18 cellular contexts compared by ENCODE assay signal in genomic region chr5:34618666-34619065, GRCh38. TPM values are rescaled to one million over a fixed set of nuclear protein-coding genes. Genes with fewer than 3 reads are reported as not detected.
DNase-seq lines count a peak whose midpoint lies in the region; FAIRE-seq and TF ChIP-seq lines count a peak whose summit lies in the region.
"Had no signal": no experiment of that assay in that cellular context is flagged by ENCODE, and none has a peak within 500 bp of the region (broad histone marks: within the 10 kb centered on the region; RNA-seq: fewer than 3 reads in every experiment).

No MANE protein-coding gene starts in this region.

- TF ChIP-seq CTCF in OCI-LY3 (IDR thresholded peaks at IDR 0.05; ENCODE audit: low read depth, low read length) (no peak), D721Med (IDR thresholded peaks at IDR 0.05; ENCODE audit: insufficient read depth, missing control alignments) (no peak)

- no peak overlapping the region for H3K27ac ChIP-seq in OCI-LY3 (ENCODE audit: low read length)

- no peaks in the 10 kb centered on the region for H3K9me3 Mint-ChIP-seq in activated naive CD4-positive, alpha-beta T cell treated with anti-CD3 and anti-CD28 coated beads for 36 hours

- H3K27ac Mint-ChIP-seq in activated naive CD4-positive, alpha-beta T cell treated with anti-CD3 and anti-CD28 coated beads for 36 hours, result peak overlapping the region; percentile 30
- H3K27ac Mint-ChIP-seq: B cell, CD14-positive monocyte had no signal

- no peaks in the 10 kb centered on the region for H3K27me3 ChIP-seq in OCI-LY3 (ENCODE audit: low read depth, low read length)
- H3K27me3 ChIP-seq: MG63 had no signal

- H3K4me3 Mint-ChIP-seq in activated naive CD4-positive, alpha-beta T cell treated with anti-CD3 and anti-CD28 coated beads for 36 hours, result no peak overlapping the region
- H3K4me3 Mint-ChIP-seq: B cell had no signal

- H3K4me2 ChIP-seq in OCI-LY3 (ENCODE audit: low read length), result peak overlapping the region; percentile 26; the same call in 1 of the 2 replicates

- no peak for DNase-seq in activated naive CD4-positive, alpha-beta T cell treated with anti-CD3 and anti-CD28 coated beads for 36 hours
- no peak for DNase-seq in activated naive CD4-positive, alpha-beta T cell (lab: John Stamatoyannopoulos, UW)
- DNase-seq in dermis microvascular lymphatic vessel endothelial cell (ENCODE audit: low read depth in 2 of 2) (peak; percentile 66 to 81), SIG-M5 treated with dmso at 0.1 percent for 504 hours (lab: John Stamatoyannopoulos, UW; ENCODE audit: unreplicated experiment) (no peak), D721Med (ENCODE audit: insufficient read length, low spot score) (no peak)
- no peak for DNase-seq in activated CD4-positive, alpha-beta T cell treated with anti-CD3 and anti-CD28 coated beads, Interleukin-2, amount 50 U/mL, for 4 hours
- DNase-seq: MG63, NCI-H1417, NCI-H1694 treated with DMSO at 0.1 percent for 48 hours, NCI-H446 treated with DMSO at 0.1 percent for 48 hours, NCI-H526 treated with DMSO at 0.1 percent for 48 hours, SW 1271 had no signal

- no peaks in the 10 kb centered on the region for H3K79me2 ChIP-seq in OCI-LY3 (ENCODE audit: low read length)

- no peaks in the 10 kb centered on the region for H3K9me3 ChIP-seq in OCI-LY3 (ENCODE audit: insufficient read depth, low read length)
- H3K9me3 ChIP-seq: MG63 had no signal

- no peaks in the 10 kb centered on the region for H4K20me1 ChIP-seq in OCI-LY3 (ENCODE audit: insufficient read depth, low read length)

- FAIRE-seq in D721Med (lab: Jason Lieb, UNC), result no peak
- FAIRE-seq: A204.1, GM19239, H54 had no signal

- CTCF ChIA-PET in activated naive CD4-positive, alpha-beta T cell treated with anti-CD3 and anti-CD28 coated beads for 36 hours (lab: Charles Lee), result interaction anchor here (0.5 kb wide), 1 partner anchor 17 kb away, joined by 8 read pairs; no protein-coding TSS in a partner anchor

- H3K27me3 Mint-ChIP-seq in activated naive CD4-positive, alpha-beta T cell treated with anti-CD3 and anti-CD28 coated beads for 36 hours (ENCODE audit: low read depth), result peaks cover 14% of the 10 kb centered on the region

- H3K9ac ChIP-seq in OCI-LY3 (ENCODE audit: low read length), result no peak overlapping the region

- H3K4me1 ChIP-seq in OCI-LY3 (ENCODE audit: low read length), result peaks cover 18% of the 10 kb centered on the region

- H3K4me1 Mint-ChIP-seq in activated naive CD4-positive, alpha-beta T cell treated with anti-CD3 and anti-CD28 coated beads for 36 hours (ENCODE audit: low read depth), result peaks cover 41% of the 10 kb centered on the region
- H3K4me1 Mint-ChIP-seq: B cell, CD14-positive monocyte had no signal

- no peaks in the 10 kb centered on the region for H3K36me3 Mint-ChIP-seq in activated naive CD4-positive, alpha-beta T cell treated with anti-CD3 and anti-CD28 coated beads for 36 hours (ENCODE audit: low read depth)
- H3K36me3 Mint-ChIP-seq: CD14-positive monocyte had no signal

- intact Hi-C loops in activated naive CD4-positive, alpha-beta T cell treated with anti-CD3 and anti-CD28 coated beads for 36 hours (cut with micrococcal nuclease), result no loop called here

- peak overlapping the region; percentile 41; the same call in 1 of the 2 replicates for H2AFZ ChIP-seq in OCI-LY3 (ENCODE audit: low read depth, low read length)

- H3K4me3 ChIP-seq in OCI-LY3 (ENCODE audit: low read length), result no peak overlapping the region
- H3K4me3 ChIP-seq: MG63 had no signal

- H3K36me3 ChIP-seq in OCI-LY3 (replicated peaks; ENCODE audit: low read depth, low read length), result no peaks in the 10 kb centered on the region
- H3K36me3 ChIP-seq: MG63 had no signal

RNA-seq across cellular contexts. Expression of gene RAI14, which starts 37.5 kb away (rescaled TPM):
- total RNA-seq in activated naive CD4-positive, alpha-beta T cell treated with anti-CD3 and anti-CD28 coated beads for 36 hours, result 1 to 10 TPM; 5.8 to 6.7 TPM
- 149 and 192 TPM in 2 replicates for total RNA-seq in dermis microvascular lymphatic vessel endothelial cell

Comparison
In these comparisons a context has a peak if more than half of its experiments do, and no peak if none do; other contexts are left out.
1. DNase-seq: peak in dermis microvascular lymphatic vessel endothelial cell (2 of 2); none in activated naive CD4-positive, alpha-beta T cell treated with anti-CD3 and anti-CD28 coated beads for 36 hours (single experiment), activated naive CD4-positive, alpha-beta T cell (0 of 4), SIG-M5 treated with dmso at 0.1 percent for 504 hours (single experiment), activated CD4-positive, alpha-beta T cell treated with anti-CD3 and anti-CD28 coated beads, Interleukin-2, amount 50 U/mL, for 4 hours (0 of 2) and D721Med (single experiment).
2. RNA of gene RAI14, which starts 37.5 kb away (total RNA-seq): 149 to 192 TPM in dermis microvascular lymphatic vessel endothelial cell; 5.8 to 6.7 TPM in activated naive CD4-positive, alpha-beta T cell treated with anti-CD3 and anti-CD28 coated beads for 36 hours; every median in the first group is over 10 times any median in the second.